9 cellular contexts compared by ENCODE assay signal in the genomic region with DNA sequence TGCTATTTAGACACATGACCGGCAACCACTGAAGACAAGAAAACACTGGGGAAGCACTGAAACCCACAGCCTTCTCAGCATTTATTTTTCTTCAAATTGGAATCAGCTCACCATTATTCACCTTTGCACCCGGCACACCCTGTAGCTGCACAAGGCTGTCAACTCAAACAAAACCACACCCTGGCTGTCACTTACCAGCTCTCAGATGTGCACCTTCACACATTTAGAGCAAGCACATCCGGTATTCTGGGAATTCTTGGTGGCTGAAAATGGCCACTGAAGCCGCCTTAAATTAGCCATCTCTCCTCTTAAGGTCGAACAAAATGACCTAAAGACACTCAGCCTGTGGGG. TPM values are rescaled to one million over a fixed set of nuclear protein-coding genes. Genes with fewer than 3 reads are reported as not detected.
DNase-seq lines count a peak whose midpoint lies in the region; ATAC-seq, FAIRE-seq and TF ChIP-seq lines count a peak whose summit lies in the region.
"Had no signal": no experiment of that assay in that cellular context is flagged by ENCODE, and none has a peak within 500 bp of the region (broad histone marks: within the 10 kb centered on the region; RNA-seq: fewer than 3 reads in every experiment).

No MANE protein-coding gene starts in this region.

- H3K36me3 ChIP-seq in H7 (replicated peaks; ENCODE audit: control insufficient read depth, insufficient read depth, low read length) (no peaks in the 10 kb centered on the region), Peyer's patch (no peaks in the 10 kb centered on the region), mammary epithelial cell (ENCODE audit: insufficient read depth, low read length) (no peaks in the 10 kb centered on the region), uterus (no peaks in the 10 kb centered on the region)

- WGBS in mammary epithelial cell (ENCODE audit: low coverage, missing lambda C conversion rate) = 88% methylated on average over 5 of the region's 5 CpGs

- peak overlapping the region; percentile 96 to 100 for H3K27ac Mint-ChIP-seq in natural killer cell

- dilution Hi-C loops in mammary epithelial cell (cut with HindIII; ENCODE audit: low sequenced_read_pairs) = no loop called here

- BruUV-seq in mammary epithelial cell (replicated peaks; lab: Mats Ljungman, UMichigan) = no TSS peak

- H2AFZ ChIP-seq in mammary epithelial cell (ENCODE audit: low read depth, low read length) = peak overlapping the region; percentile 90

- H3K9me3 ChIP-seq in Peyer's patch (no peaks in the 10 kb centered on the region), mammary epithelial cell (replicated peaks; ENCODE audit: insufficient read depth, low read length) (no peaks in the 10 kb centered on the region), uterus (no peaks in the 10 kb centered on the region)

- peak overlapping the region; percentile 74 for H3K4me2 ChIP-seq in mammary epithelial cell (ENCODE audit: insufficient read depth, low read depth, low read length)

- no peaks in the 10 kb centered on the region for H3K27me3 Mint-ChIP-seq in natural killer cell (ENCODE audit: low read depth in 2 of 2)

- H3K27me3 ChIP-seq in H7 (ENCODE audit: control insufficient read depth, insufficient read depth, low read length) (peaks cover 23% of the 10 kb centered on the region), Peyer's patch (no peaks in the 10 kb centered on the region), mammary epithelial cell (ENCODE audit: insufficient read depth, low read length) (peaks cover 21% of the 10 kb centered on the region), uterus (peaks cover 0 to 9% of the 10 kb centered on the region in 2 donors)

- peak; percentile 21 for FAIRE-seq in GM12892 (lab: Jason Lieb, UNC)
- FAIRE-seq: TTC549 had no signal

- H3K4me1 Mint-ChIP-seq in natural killer cell = peaks cover 63 to 75% of the 10 kb centered on the region in 2 donors

- TF ChIP-seq POLR2A in GM12892 (IDR thresholded peaks at IDR 0.05; ENCODE audit: low read depth, low read length) (no peak), Peyer's patch (IDR thresholded peaks at IDR 0.05) (peak; percentile 18 to 27), uterus (IDR thresholded peaks at IDR 0.05) (no peak)

- H3K9ac ChIP-seq in mammary epithelial cell (ENCODE audit: insufficient read depth, low read length) = peak overlapping the region; percentile 19

- TF ChIP-seq CTCF in Peyer's patch (IDR thresholded peaks at IDR 0.05) (no peak), mammary epithelial cell (conservative IDR thresholded peaks at IDR 0.05 in 1 of 2, IDR thresholded peaks at IDR 0.05 in 1 of 2; ENCODE audit: extremely low read depth in 1 of 2, insufficient read depth in 1 of 2, low read depth in 1 of 2, low read length in 2 of 2) (no peak), natural killer cell (IDR thresholded peaks at IDR 0.05) (no peak), uterus (IDR thresholded peaks at IDR 0.05) (no peak)

- H3K27ac ChIP-seq in Peyer's patch = peak overlapping the region; percentile 72 to 98 (median 88)
- H3K27ac ChIP-seq in mammary epithelial cell (ENCODE audit: insufficient read depth, low read depth, low read length) = peak overlapping the region; percentile 63
- H3K27ac ChIP-seq in uterus = peak overlapping the region; percentile 29 to 61

- H3K79me2 ChIP-seq in mammary epithelial cell (ENCODE audit: insufficient read depth, low read length) = no peaks in the 10 kb centered on the region

- ATAC-seq in natural killer cell (peak; percentile 35 to 63 (median 45)), GM18519 (IDR thresholded peaks at IDR 0.05; ENCODE audit: low FRiP score, unreplicated experiment) (no peak)

- intact Hi-C loops in mammary epithelial cell (cut with micrococcal nuclease) (no loop called here), natural killer cell (cut with micrococcal nuclease) (loop anchor here (2.0 kb wide), 2 partner anchors 56 to 58 kb away; a partner anchor contains a TSS), uterus (cut with DNase I; ENCODE audit: low total_unique reads) (no loop called here)

- in situ Hi-C loops in mammary epithelial cell (cut with MboI; ENCODE audit: low sequenced_read_pairs in 2 of 2) = no loop called here

- no peaks in the 10 kb centered on the region for H4K20me1 ChIP-seq in mammary epithelial cell (ENCODE audit: insufficient read depth, low read length)

- CTCF ChIA-PET in mammary epithelial cell (lab: Charles Lee; ENCODE audit: low non-redundant PET) = no interaction called here

- H3K36me3 Mint-ChIP-seq in natural killer cell = no peaks in the 10 kb centered on the region

- peak overlapping the region; percentile 98 for H3K4me3 Mint-ChIP-seq in natural killer cell

- no peak for DNase-seq in GM12892 (ENCODE audit: insufficient read length)
- no peak for DNase-seq in H7
- peak; percentile 47 to 89 (median 81) for DNase-seq in Peyer's patch
- DNase-seq in mammary epithelial cell = no peak
- no peak for DNase-seq in natural killer cell
- DNase-seq in uterus = no peak
- no peak for DNase-seq in NCI-H2081 treated with DMSO at 0.1 percent for 48 hours (lab: John Stamatoyannopoulos, UW)

- peak overlapping the region; percentile 12; the same call in 1 of the 2 replicates for H3K4me3 ChIP-seq in H7 (ENCODE audit: insufficient read depth, low read depth, low read length)
- H3K4me3 ChIP-seq in Peyer's patch = peak overlapping the region; percentile 3 to 40 (median 28)
- H3K4me3 ChIP-seq in mammary epithelial cell (replicated peaks in 1 of 3; ENCODE audit: insufficient read depth in 1 of 3, low read depth in 2 of 3, low read length in 3 of 3) = peak overlapping the region in 1 of 3 experiments; percentile 30
- H3K4me3 ChIP-seq in uterus = no peak overlapping the region

- peaks cover 0 to 49% (median 17%) of the 10 kb centered on the region in 4 donors for H3K4me1 ChIP-seq in Peyer's patch
- H3K4me1 ChIP-seq in mammary epithelial cell (ENCODE audit: insufficient read depth, low read length) = peaks cover 27% of the 10 kb centered on the region
- no peaks in the 10 kb centered on the region for H3K4me1 ChIP-seq in uterus

- H3K9me3 Mint-ChIP-seq in natural killer cell = no peaks in the 10 kb centered on the region

RNA-seq across cellular contexts. Expression of a gene that starts 5.9 kb away (rescaled TPM):
- 1.7 TPM for polyA plus RNA-seq in GM12892 (2012; ENCODE audit: missing spikeins)
- 2.1 and 5.7 TPM in 2 replicates for total RNA-seq in H7 (2014; rRNA removed; shearing (Covaris generic))
- total RNA-seq in Peyer's patch (100 to 1,000 TPM in 1 of 4 donors, 10 to 100 TPM in 3; 20.6 to 153 (median 63.2) TPM), mammary epithelial cell (1 to 10 TPM in 1 of 2 donors, under 1 TPM in 1; 0.83 to 1.1 TPM), natural killer cell (100 to 1,000 TPM in 2 of 3 donors, 10 to 100 TPM in 1; 85.4 to 107 (median 104) TPM), uterus (10 to 100 TPM in 3 of 4 donors, 1 to 10 TPM in 1; 5.4 to 16.7 (median 13.4) TPM)
- 0.95 TPM for polyA plus RNA-seq in mammary epithelial cell
- not detected for polyA minus RNA-seq in mammary epithelial cell

RNA-seq across cellular contexts. Expression of a gene that starts 6.2 kb away (rescaled TPM):
- not detected for polyA plus RNA-seq in GM12892 (2012; ENCODE audit: missing spikeins)
- total RNA-seq in H7 (2014; rRNA removed; shearing (Covaris generic)) = not detected in 2 replicates
- 1 to 10 TPM in 1 of 4 donors, under 1 TPM in 1, not detected in 2; 0.80 to 1.2 TPM for total RNA-seq in Peyer's patch
- not detected for total RNA-seq in mammary epithelial cell
- polyA plus RNA-seq in mammary epithelial cell = not detected
- not detected for polyA minus RNA-seq in mammary epithelial cell
- total RNA-seq in natural killer cell = not detected
- total RNA-seq in uterus = under 1 TPM in 2 of 4 donors, not detected in 2; 0.21 to 0.46 TPM

RNA-seq across cellular contexts. Expression of a gene that starts 56.4 kb away (rescaled TPM):
- polyA plus RNA-seq in GM12892 (2012; ENCODE audit: missing spikeins) = 64.4 TPM
- total RNA-seq in H7 (2014; rRNA removed; shearing (Covaris generic)) = 79.6 and 82.8 TPM in 2 replicates
- total RNA-seq in Peyer's patch (10 to 100 TPM; 42.2 to 99.0 (median 50.1) TPM), mammary epithelial cell (10 to 100 TPM; 57.3 to 60.2 TPM), natural killer cell (100 to 1,000 TPM; 103 to 130 (median 123) TPM), uterus (10 to 100 TPM; 10.8 to 57.9 (median 33.9) TPM)
- 68.7 TPM for polyA plus RNA-seq in mammary epithelial cell
- 93.4 TPM for polyA minus RNA-seq in mammary epithelial cell

Comparison
In these comparisons a context has a peak if more than half of its experiments do, and no peak if none do; other contexts are left out.
1. DNase-seq: peak in Peyer's patch (3 of 3); none in GM12892 (single experiment), H7 (single experiment), mammary epithelial cell (single experiment), natural killer cell (single experiment), uterus (0 of 2) and NCI-H2081 treated with DMSO at 0.1 percent for 48 hours (single experiment).
2. POLR2A ChIP-seq: peak in Peyer's patch (2 of 2); none in GM12892 (single experiment) and uterus (0 of 2).
3. H3K4me3 ChIP-seq: peak in H7 (single experiment) and Peyer's patch (4 of 4); none in uterus (0 of 2).
4. Peak in every context shown above with its lines, with median percentiles within 50 percentile points of each other: H3K27ac ChIP-seq.